10 cellular contexts compared by ENCODE assay signal in genomic region chr2:3238951-3239841, GRCh38.
A peak's percentile ranks its signal among the peaks of the same experiment; 100 is the strongest.
DNase-seq lines count a peak whose midpoint lies in the region; ATAC-seq and TF ChIP-seq lines count a peak whose summit lies in the region.
"Had no signal": no experiment of that assay in that cellular context is flagged by ENCODE, and none has a peak within 500 bp of the region (broad histone marks: within the 10 kb centered on the region; RNA-seq: fewer than 3 reads in every experiment).

No MANE protein-coding gene starts in this region.

- H3K9me3 ChIP-seq in thyroid gland (no peaks in the 10 kb centered on the region), vagina (no peaks in the 10 kb centered on the region)

- H3K4me1 ChIP-seq in thyroid gland (no peaks in the 10 kb centered on the region), vagina (no peaks in the 10 kb centered on the region)

- no peak for TF ChIP-seq CTCF in thyroid gland (IDR thresholded peaks at IDR 0.05)
- no peak for TF ChIP-seq CTCF in vagina (IDR thresholded peaks at IDR 0.05)

- H3K4me1 Mint-ChIP-seq in central memory CD8-positive, alpha-beta T cell, result peaks cover 30% of the 10 kb centered on the region

- no peaks in the 10 kb centered on the region for H3K27me3 ChIP-seq in thyroid gland
- H3K27me3 ChIP-seq in vagina, result no peaks in the 10 kb centered on the region

- H3K36me3 ChIP-seq in thyroid gland (no peaks in the 10 kb centered on the region), vagina (no peaks in the 10 kb centered on the region)

- peaks cover 12% of the 10 kb centered on the region for H3K36me3 Mint-ChIP-seq in central memory CD8-positive, alpha-beta T cell (ENCODE audit: insufficient read depth)

- intact Hi-C loops in thyroid gland (cut with DNase I), result no loop called here
- intact Hi-C loops in vagina (cut with DNase I), result no loop called here

- no peak for TF ChIP-seq POLR2A in thyroid gland (IDR thresholded peaks at IDR 0.05)
- TF ChIP-seq POLR2A in vagina (IDR thresholded peaks at IDR 0.05), result no peak

- no peak overlapping the region for H3K27ac ChIP-seq in thyroid gland
- no peak overlapping the region for H3K27ac ChIP-seq in vagina

- H3K4me3 ChIP-seq in thyroid gland (replicated peaks in 1 of 3), result no peak overlapping the region
- no peak overlapping the region for H3K4me3 ChIP-seq in vagina

- DNase-seq in central memory CD8-positive, alpha-beta T cell (ENCODE audit: low spot score in 2 of 2), result no peak
- no peak for DNase-seq in HK-2 (ENCODE audit: unreplicated experiment)
- DNase-seq in thyroid gland, result no peak
- no peak for DNase-seq in occipital lobe (lab: John Stamatoyannopoulos, UW)
- no peak for DNase-seq in vagina (ENCODE audit: extremely low spot score in 2 of 2)
- DNase-seq: DMS79, NCI-H524 had no signal

- no peaks in the 10 kb centered on the region for H3K27me3 Mint-ChIP-seq in central memory CD8-positive, alpha-beta T cell

- no peaks in the 10 kb centered on the region for H3K9me3 Mint-ChIP-seq in central memory CD8-positive, alpha-beta T cell

- no peak overlapping the region for H3K4me3 Mint-ChIP-seq in central memory CD8-positive, alpha-beta T cell

- WGBS in thyroid gland, 2 donors, result 74% methylated on average over 21 of the region's 21 CpGs

- no peak overlapping the region for H3K27ac Mint-ChIP-seq in central memory CD8-positive, alpha-beta T cell (ENCODE audit: low read depth)

- peak; percentile 62 for ATAC-seq in GM18517 (IDR thresholded peaks at IDR 0.05; ENCODE audit: unreplicated experiment)
- ATAC-seq in GM21367 (IDR thresholded peaks at IDR 0.05; ENCODE audit: unreplicated experiment), result peak; percentile 61
- ATAC-seq in HG03097 (IDR thresholded peaks at IDR 0.05; ENCODE audit: low FRiP score, unreplicated experiment), result peak; percentile 69
- ATAC-seq in central memory CD8-positive, alpha-beta T cell (replicated peaks; ENCODE audit: extremely low read depth, poor library complexity, severe bottlenecking), result peak; percentile 47
